In genomic region chr6:27617700-27618689, GRCh38 we compare ENCODE assay signal across 7 cellular contexts.
DNase-seq lines count a peak whose midpoint lies in the region; TF ChIP-seq lines count a peak whose summit lies in the region.

No MANE protein-coding gene starts in this region.

- peak overlapping the region; percentile 57 for H3K4me3 ChIP-seq in GM12864 (ENCODE audit: low read depth, low read length)
- H3K4me3 ChIP-seq in colonic mucosa, result peak overlapping the region; percentile 22
- H3K4me3 ChIP-seq in neural progenitor cell, result peak overlapping the region; percentile 72
- H3K4me3 ChIP-seq in prostate gland, result peak overlapping the region in 1 of 2 donors; percentile 4

- H3K36me3 Mint-ChIP-seq in neural progenitor cell, result no peaks in the 10 kb centered on the region

- no peak for TF ChIP-seq CTCF in GM12864 (IDR thresholded peaks at IDR 0.05; ENCODE audit: low read depth, low read length, missing control alignments)
- TF ChIP-seq CTCF in colonic mucosa (IDR thresholded peaks at IDR 0.05), result no peak
- peak; percentile 19 for TF ChIP-seq CTCF in neural progenitor cell (IDR thresholded peaks at IDR 0.05)
- no peak for TF ChIP-seq CTCF in prostate gland (IDR thresholded peaks at IDR 0.05)

- intact Hi-C loops in colonic mucosa (cut with DNase I), result no loop called here
- intact Hi-C loops in prostate gland (cut with DNase I), result no loop called here

- H3K9me3 ChIP-seq in colonic mucosa, result no peaks in the 10 kb centered on the region
- H3K9me3 ChIP-seq in neural progenitor cell (ENCODE audit: low read depth), result no peaks in the 10 kb centered on the region
- no peaks in the 10 kb centered on the region for H3K9me3 ChIP-seq in prostate gland

- no peaks in the 10 kb centered on the region for H3K4me1 ChIP-seq in colonic mucosa
- H3K4me1 ChIP-seq in neural progenitor cell, result no peaks in the 10 kb centered on the region
- H3K4me1 ChIP-seq in prostate gland (replicated peaks), result no peaks in the 10 kb centered on the region

- no peak for TF ChIP-seq POLR2A in prostate gland (IDR thresholded peaks at IDR 0.05)

- peak overlapping the region; percentile 98 for H3K4me3 Mint-ChIP-seq in neural progenitor cell

- peaks cover 9% of the 10 kb centered on the region for H3K4me1 Mint-ChIP-seq in neural progenitor cell

- H3K27me3 ChIP-seq in colonic mucosa, result no peaks in the 10 kb centered on the region
- peaks cover 19% of the 10 kb centered on the region for H3K27me3 ChIP-seq in neural progenitor cell
- peaks cover 7% of the 10 kb centered on the region for H3K27me3 ChIP-seq in prostate gland (replicated peaks; ENCODE audit: insufficient read depth)

- H3K27ac ChIP-seq in colonic mucosa (no peak overlapping the region), neural progenitor cell (no peak overlapping the region), prostate gland (no peak overlapping the region)

- H3K9me3 Mint-ChIP-seq in neural progenitor cell, result peaks cover 4% of the 10 kb centered on the region

- H3K4me2 ChIP-seq in neural progenitor cell, result peak overlapping the region; percentile 86

- peaks cover 11% of the 10 kb centered on the region for H3K27me3 Mint-ChIP-seq in neural progenitor cell (ENCODE audit: insufficient read depth, low read depth)

- H3K79me2 ChIP-seq in neural progenitor cell (ENCODE audit: low read depth), result no peaks in the 10 kb centered on the region

- H3F3A ChIP-seq in neural progenitor cell (ENCODE audit: low read depth), result peaks cover 12% of the 10 kb centered on the region

- H3K9ac ChIP-seq in colonic mucosa (ENCODE audit: low read depth in 2 of 2, low read length in 2 of 2) (no peak overlapping the region), neural progenitor cell (no peak overlapping the region)

- 31% methylated on average over 32 of the region's 32 CpGs for WGBS in prostate gland

- H4K20me1 ChIP-seq in neural progenitor cell (ENCODE audit: low read depth), result no peaks in the 10 kb centered on the region

- DNase-seq in GM12864 (ENCODE audit: low read depth) (no peak), NCI-H2227 treated with DMSO at 0.1 percent for 48 hours (lab: John Stamatoyannopoulos, UW) (peak; percentile 53), colonic mucosa (no peak), neural progenitor cell (ENCODE audit: low spot score) (peak; percentile 60), RPMI8226 (no peak), cerebellar nuclear complex (lab: John Stamatoyannopoulos, UW) (no peak), prostate gland (ENCODE audit: low spot score) (no peak)

- H3K36me3 ChIP-seq in colonic mucosa (no peaks in the 10 kb centered on the region), neural progenitor cell (no peaks in the 10 kb centered on the region), prostate gland (no peaks in the 10 kb centered on the region)

- peak overlapping the region; percentile 93 for H2AFZ ChIP-seq in neural progenitor cell (replicated peaks)

- peak overlapping the region; percentile 29 for H3K27ac Mint-ChIP-seq in neural progenitor cell

Comparison
In these comparisons a context has a peak if more than half of its experiments do, and no peak if none do; other contexts are left out.
1. DNase-seq: peak in NCI-H2227 treated with DMSO at 0.1 percent for 48 hours (single experiment) and neural progenitor cell (single experiment); none in GM12864 (single experiment), colonic mucosa (single experiment), RPMI8226 (single experiment), cerebellar nuclear complex (0 of 2) and prostate gland (single experiment).